Comparison of ENCODE assay signal across 20 cellular contexts in genomic region chr12:102425109-102426009, GRCh38. TPM values are rescaled to one million over a fixed set of nuclear protein-coding genes. Genes with fewer than 3 reads are reported as not detected.
"Had no signal": no experiment of that assay in that cellular context is flagged by ENCODE, and none has a peak within 500 bp of the region (broad histone marks: within the 10 kb centered on the region; RNA-seq: fewer than 3 reads in every experiment).

No MANE protein-coding gene starts in this region.

- H3K36me3 Mint-ChIP-seq: activated naive CD8-positive, alpha-beta T cell; stimulated activated memory B cell treated with anti-CD40 and anti-IgM and Interleukin-4, amounts not matched to agents 10 μg/mL and 1 μg/mL and 100 μg/mL, for 72 hours had no signal

- H3K9me3 Mint-ChIP-seq: stimulated activated memory B cell treated with anti-CD40 and anti-IgM and Interleukin-4, amounts not matched to agents 10 μg/mL and 1 μg/mL and 100 μg/mL, for 72 hours had no signal

- H3K27me3 ChIP-seq: cardiac muscle cell, foreskin keratinocyte, sigmoid colon, spleen, upper lobe of left lung had no signal

- H3K4me3 ChIP-seq: cardiac muscle cell, prostate gland, sigmoid colon, spleen, thoracic aorta, upper lobe of left lung had no signal

- DNase-seq: activated CD4-positive, alpha-beta T cell treated with anti-CD3 and anti-CD28 coated beads, Interleukin-2, amount 50 U/mL, for 48 hours; activated gamma-delta T cell treated with Interleukin-2 at 50 U/mL for 16 hours; amniotic stem cell; dermis blood vessel endothelial cell; effector memory CD4-positive, alpha-beta T cell; foreskin keratinocyte; glutamatergic neuron; hippocampal formation; islet precursor cell; sigmoid colon; spleen; stimulated activated CD4-positive, alpha-beta T cell treated with anti-CD3 and anti-CD28 coated beads, Interleukin-4, amount 100 ng/mL, for 4 hours; upper lobe of left lung; WERI-Rb-1 had no signal

- ATAC-seq: foreskin keratinocyte; stimulated activated memory B cell treated with anti-CD40 and anti-IgM and Interleukin-4, amounts not matched to agents 10 μg/mL and 1 μg/mL and 100 μg/mL, for 72 hours had no signal

- H3K4me1 ChIP-seq: foreskin keratinocyte, prostate gland, spleen, upper lobe of left lung had no signal

- H3K27ac ChIP-seq: cardiac muscle cell, foreskin keratinocyte, prostate gland, spleen, WERI-Rb-1 had no signal

- H3K27ac Mint-ChIP-seq: activated naive CD8-positive, alpha-beta T cell; stimulated activated memory B cell treated with anti-CD40 and anti-IgM and Interleukin-4, amounts not matched to agents 10 μg/mL and 1 μg/mL and 100 μg/mL, for 72 hours had no signal

- H3K27me3 Mint-ChIP-seq: activated naive CD8-positive, alpha-beta T cell had no signal

- H3K36me3 ChIP-seq: cardiac muscle cell, prostate gland, sigmoid colon, spleen, thoracic aorta, upper lobe of left lung, WERI-Rb-1 had no signal

- H3K9me3 ChIP-seq: prostate gland, sigmoid colon, spleen, thoracic aorta, upper lobe of left lung had no signal

- H3K4me3 Mint-ChIP-seq: activated naive CD8-positive, alpha-beta T cell; stimulated activated memory B cell treated with anti-CD40 and anti-IgM and Interleukin-4, amounts not matched to agents 10 μg/mL and 1 μg/mL and 100 μg/mL, for 72 hours had no signal

- H3K4me1 Mint-ChIP-seq: stimulated activated memory B cell treated with anti-CD40 and anti-IgM and Interleukin-4, amounts not matched to agents 10 μg/mL and 1 μg/mL and 100 μg/mL, for 72 hours had no signal

RNA-seq across cellular contexts. Expression of gene IGF1, which starts 55.0 kb away (rescaled TPM):
- total RNA-seq: cardiac muscle cell, foreskin keratinocyte, mononuclear cell had no signal
- polyA plus RNA-seq: cardiac muscle cell, foreskin keratinocyte had no signal
